ENCODE assay signal across 15 cellular contexts in the genomic region with DNA sequence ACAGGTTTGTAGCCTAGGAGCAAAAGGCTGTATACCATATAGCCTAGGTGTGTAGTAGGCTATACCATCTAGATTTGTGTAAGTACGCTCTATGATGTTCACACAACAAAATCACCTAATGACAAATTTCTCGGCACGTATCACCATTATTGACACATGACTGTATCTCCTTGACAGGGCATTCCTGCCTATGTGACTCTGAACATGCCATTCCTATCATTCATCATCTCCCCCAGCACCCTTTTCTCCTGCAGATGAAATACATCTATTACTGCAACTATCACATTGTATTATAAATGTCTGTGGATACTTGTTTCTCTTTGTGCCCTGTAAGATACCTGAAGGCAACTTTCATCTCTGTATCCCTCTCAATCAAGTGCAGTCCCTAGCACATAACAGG. TPM values are rescaled to one million over a fixed set of nuclear protein-coding genes. Genes with fewer than 3 reads are reported as not detected.
DNase-seq lines count a peak whose midpoint lies in the region; ATAC-seq, FAIRE-seq and TF ChIP-seq lines count a peak whose summit lies in the region.
"Had no signal": no experiment of that assay in that cellular context is flagged by ENCODE, and none has a peak within 500 bp of the region (broad histone marks: within the 10 kb centered on the region; RNA-seq: fewer than 3 reads in every experiment).

No MANE protein-coding gene starts in this region.

- peak overlapping the region; percentile 23 for H3K4me2 ChIP-seq in GM23248 (ENCODE audit: unreplicated experiment)
- H3K4me2 ChIP-seq: neural progenitor cell had no signal

- H3K36me3 ChIP-seq in GM23248 (ENCODE audit: low read depth): peaks cover 7% of the 10 kb centered on the region; the same call in 1 of the 2 replicates
- H3K36me3 ChIP-seq in psoas muscle (ENCODE audit: insufficient read depth in 1 of 2, low read depth in 1 of 2): peaks cover 5 to 37% of the 10 kb centered on the region in 2 donors

- H2AFZ ChIP-seq in GM23248: no peak overlapping the region
- H2AFZ ChIP-seq: neural progenitor cell had no signal

- FAIRE-seq in H54 (lab: Jason Lieb, UNC): no peak

- CTCF ChIA-PET in RWPE1 (lab: Yijun Ruan, JAX): interaction anchor here (0.7 to 0.9 kb wide), 2 partner anchors 10 to 30 kb away, joined by 3 to 6 read pairs; a partner anchor contains a TSS

- intact Hi-C loops in psoas muscle (cut with DNase I): loop anchor here in 1 of 2 donors (10.0 kb wide), 1 partner anchor 89 kb away; no protein-coding TSS in a partner anchor

- H3K27ac ChIP-seq in GM23248: no peak overlapping the region
- no peak overlapping the region for H3K27ac ChIP-seq in RWPE1
- peak overlapping the region; percentile 43 for H3K27ac ChIP-seq in psoas muscle
- H3K27ac ChIP-seq: left ventricle myocardium inferior, neural progenitor cell had no signal

- WGBS in GM23248 (ENCODE audit: low coverage in 1 of 2, low lambda C conversion rate in 2 of 2, missing lambda C conversion rate in 2 of 2), 2 experiments: 67 to 78% methylated on average over 3 of the region's 3 CpGs
- 57 to 83% (median 65%) methylated on average over 3 of the region's 3 CpGs for WGBS in psoas muscle, 3 donors

- POLR2A ChIA-PET in RWPE1 (lab: Yijun Ruan, JAX; ENCODE audit: low non-redundant PET): no interaction called here

- TF ChIP-seq CTCF in RWPE1 (conservative IDR thresholded peaks at IDR 0.05; ENCODE audit: low read depth): no peak
- no peak for TF ChIP-seq CTCF in fibroblast of mammary gland (conservative IDR thresholded peaks at IDR 0.05; ENCODE audit: control insufficient read depth, insufficient read depth, low read depth, low read length)
- TF ChIP-seq CTCF in psoas muscle (IDR thresholded peaks at IDR 0.05): no peak

- H3K4me1 ChIP-seq in GM23248 (ENCODE audit: insufficient read depth) (peaks cover 31% of the 10 kb centered on the region), psoas muscle (peaks cover 48% of the 10 kb centered on the region)

- no peak overlapping the region for H3K4me3 ChIP-seq in GM23248
- no peak overlapping the region for H3K4me3 ChIP-seq in fibroblast of mammary gland (ENCODE audit: control insufficient read depth, low read depth, low read length)
- no peak overlapping the region for H3K4me3 ChIP-seq in psoas muscle
- H3K4me3 ChIP-seq: left ventricle myocardium inferior, neural progenitor cell had no signal

- peaks cover 60% of the 10 kb centered on the region for H3K79me2 ChIP-seq in GM23248 (ENCODE audit: insufficient read depth)

- no peaks in the 10 kb centered on the region for H3K9me2 ChIP-seq in GM23248 (ENCODE audit: insufficient read depth)

- no peaks in the 10 kb centered on the region for H4K20me1 ChIP-seq in GM23248 (ENCODE audit: insufficient read depth)

- peaks cover 19% of the 10 kb centered on the region for H3F3A ChIP-seq in GM23248 (ENCODE audit: insufficient read depth)

- H3K27me3 ChIP-seq in GM23248 (replicated peaks; ENCODE audit: insufficient read depth): no peaks in the 10 kb centered on the region
- no peaks in the 10 kb centered on the region for H3K27me3 ChIP-seq in psoas muscle (ENCODE audit: insufficient read depth in 3 of 3, low read length in 2 of 3)
- H3K27me3 ChIP-seq: neural progenitor cell had no signal

- peak; percentile 52 to 67 (median 60) for ATAC-seq in psoas muscle
- no peak for ATAC-seq in HG02870 (IDR thresholded peaks at IDR 0.05; ENCODE audit: unreplicated experiment)

- DNase-seq in GM23248: peak; percentile 43
- DNase-seq in RWPE1 (ENCODE audit: low spot score): peak; percentile 52
- DNase-seq in fibroblast of mammary gland (ENCODE audit: low read depth): peak; percentile 29
- no peak for DNase-seq in psoas muscle
- DNase-seq in G401 (ENCODE audit: low spot score): no peak
- DNase-seq in occipital lobe (lab: John Stamatoyannopoulos, UW): no peak
- DNase-seq in H54 (ENCODE audit: insufficient read length, low spot score): no peak
- DNase-seq: activated CD4-positive, CD25-positive, alpha-beta regulatory T cell treated with anti-CD3 and anti-CD28 coated beads, Interleukin-2, amount 50 U/mL, for 72 hours; amygdala; CD8-positive, alpha-beta memory T cell; effector CD4-positive, alpha-beta T cell; H9; left ventricle myocardium inferior had no signal

- H3K9ac ChIP-seq in GM23248: no peak overlapping the region
- H3K9ac ChIP-seq: neural progenitor cell had no signal

- H3K9me3 ChIP-seq in GM23248 (ENCODE audit: low read depth): no peaks in the 10 kb centered on the region
- no peaks in the 10 kb centered on the region for H3K9me3 ChIP-seq in psoas muscle
- H3K9me3 ChIP-seq: left ventricle myocardium inferior had no signal

- in situ Hi-C loops in GM23248 (cut with MboI): no loop called here
- in situ Hi-C loops in G401 (cut with HindIII; ENCODE audit: low sequenced_read_pairs): no loop called here

- TF ChIP-seq POLR2A in H54 (IDR thresholded peaks at IDR 0.05; ENCODE audit: low read depth, low read length): no peak

RNA-seq across cellular contexts. Expression of a gene that starts 29.9 kb away (rescaled TPM):
- 16.9 and 18.2 TPM in 2 replicates for total RNA-seq in GM23248 (2014; rRNA removed; shearing (Covaris generic))
- polyA plus RNA-seq in GM23248 (2016; fragmentation: Nextera tagmentation; extraction: Ambion mirVana): 8.3 and 9.2 TPM in 2 replicates
- total RNA-seq in psoas muscle: 10 to 100 TPM; 17.1 to 34.0 (median 25.8) TPM
- polyA plus RNA-seq in psoas muscle: 10 to 100 TPM; 10.6 to 15.1 (median 13.9) TPM
- 57.6 and 114 TPM in 2 replicates for total RNA-seq in G401 (2014; rRNA removed; shearing (Covaris generic))
- total RNA-seq in occipital lobe: 36.3 TPM

Comparison
In these comparisons a context has a peak if more than half of its experiments do, and no peak if none do; other contexts are left out.
1. DNase-seq: peak in GM23248 (single experiment), RWPE1 (single experiment) and fibroblast of mammary gland (single experiment); none in psoas muscle (0 of 2), G401 (single experiment), occipital lobe (single experiment) and H54 (single experiment).